8 cellular contexts compared by ENCODE assay signal in the genomic region with DNA sequence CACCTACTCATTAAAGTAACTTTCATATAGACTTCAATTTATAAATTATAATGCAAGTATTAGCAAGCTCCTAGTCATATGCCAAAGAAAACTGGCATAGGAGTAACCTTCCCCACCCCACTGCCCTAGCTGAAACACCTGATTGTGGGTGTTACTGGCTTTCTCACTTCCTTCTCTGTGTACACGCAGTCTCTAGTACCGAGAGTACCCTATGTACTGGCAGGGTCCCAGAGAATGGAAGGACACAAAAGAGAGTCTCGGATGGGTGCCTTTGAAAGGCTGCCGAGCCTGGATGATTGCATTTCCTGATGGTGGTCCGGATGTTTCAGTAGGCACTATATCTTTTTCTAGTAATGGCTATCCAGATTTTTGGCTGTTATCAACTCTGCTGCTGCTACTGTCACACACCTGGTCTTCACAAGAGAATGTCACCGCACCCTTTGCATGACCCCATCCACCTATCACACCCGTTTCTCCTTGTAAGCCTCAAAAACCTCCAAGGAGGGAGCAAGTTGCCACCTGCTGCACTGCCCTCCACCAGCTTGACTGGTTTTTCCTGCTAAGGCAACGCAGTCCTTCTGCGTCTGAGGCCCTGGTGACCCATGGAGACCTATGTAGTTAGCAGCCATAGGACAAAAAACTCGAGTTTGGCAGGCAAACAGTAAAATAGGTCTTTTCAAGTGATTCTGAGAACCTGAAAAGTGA. TPM values are rescaled to one million over a fixed set of nuclear protein-coding genes. Genes with fewer than 3 reads are reported as not detected.
DNase-seq lines count a peak whose midpoint lies in the region; ATAC-seq and TF ChIP-seq lines count a peak whose summit lies in the region.

No MANE protein-coding gene starts in this region.

- ATAC-seq in GM18868 (IDR thresholded peaks at IDR 0.05; ENCODE audit: unreplicated experiment) (peak; percentile 94), HG02970 (IDR thresholded peaks at IDR 0.05; ENCODE audit: low FRiP score, unreplicated experiment) (peak; percentile 76)

- TF ChIP-seq CTCF in neural crest cell (conservative IDR thresholded peaks at IDR 0.05): no peak
- no peak for TF ChIP-seq CTCF in glutamatergic neuron (IDR thresholded peaks at IDR 0.05; ENCODE audit: partially characterized antibody, unreplicated experiment)

- H3K27me3 ChIP-seq in H7 (ENCODE audit: control insufficient read depth, insufficient read depth, low read length) (no peaks in the 10 kb centered on the region), HAP-1 (ENCODE audit: low read depth) (no peaks in the 10 kb centered on the region; the same call in 1 of the 2 replicates)

- no peaks in the 10 kb centered on the region for H3K36me3 ChIP-seq in H7 (replicated peaks; ENCODE audit: control insufficient read depth, insufficient read depth, low read length)
- H3K36me3 ChIP-seq in HAP-1 (replicated peaks): no peaks in the 10 kb centered on the region

- H3K4me1 Mint-ChIP-seq in neural crest cell (peaks cover 15% of the 10 kb centered on the region), glutamatergic neuron (ENCODE audit: low read depth, unreplicated experiment) (no peaks in the 10 kb centered on the region)

- H3K27ac Mint-ChIP-seq in neural crest cell (ENCODE audit: unreplicated experiment) (peak overlapping the region; percentile 50), glutamatergic neuron (ENCODE audit: unreplicated experiment) (no peak overlapping the region)

- DNase-seq in NCI-H345 treated with DMSO at 0.1 percent for 48 hours (lab: John Stamatoyannopoulos, UW; ENCODE audit: unreplicated experiment): peak; percentile 99
- no peak for DNase-seq in neural crest cell (ENCODE audit: low read depth, low spot score)
- DNase-seq in glutamatergic neuron: no peak
- no peak for DNase-seq in H7
- no peak for DNase-seq in Ammon's horn (ENCODE audit: low spot score)
- no peak for DNase-seq in HAP-1 (ENCODE audit: low spot score in 2 of 2)

- H3K4me3 ChIP-seq in H7 (ENCODE audit: insufficient read depth, low read depth, low read length): no peak overlapping the region
- no peak overlapping the region for H3K4me3 ChIP-seq in HAP-1

- H3K4me3 Mint-ChIP-seq in neural crest cell: no peak overlapping the region
- no peak overlapping the region for H3K4me3 Mint-ChIP-seq in glutamatergic neuron (ENCODE audit: unreplicated experiment)

- H3K36me3 Mint-ChIP-seq in neural crest cell (ENCODE audit: low read depth): no peaks in the 10 kb centered on the region
- no peaks in the 10 kb centered on the region for H3K36me3 Mint-ChIP-seq in glutamatergic neuron (ENCODE audit: unreplicated experiment)

- no peaks in the 10 kb centered on the region for H3K9me3 ChIP-seq in HAP-1

- no peaks in the 10 kb centered on the region for H3K9me3 Mint-ChIP-seq in neural crest cell
- no peaks in the 10 kb centered on the region for H3K9me3 Mint-ChIP-seq in glutamatergic neuron (ENCODE audit: unreplicated experiment)

- in situ Hi-C loops in HAP-1 (cut with MboI; ENCODE audit: low sequenced_read_pairs): no loop called here

- H3K27me3 Mint-ChIP-seq in neural crest cell (ENCODE audit: low read depth): peaks cover 2% of the 10 kb centered on the region
- H3K27me3 Mint-ChIP-seq in glutamatergic neuron (ENCODE audit: unreplicated experiment): no peaks in the 10 kb centered on the region

- peaks cover 8% of the 10 kb centered on the region for H3K4me1 ChIP-seq in HAP-1

RNA-seq across cellular contexts. Expression of gene CLINT1, which starts 53.8 kb away (rescaled TPM):
- total RNA-seq in neural crest cell (53.8 TPM in 2 replicates), glutamatergic neuron (ENCODE audit: unreplicated experiment) (38.0 TPM)
- 74.9 and 78.4 TPM in 2 replicates for total RNA-seq in H7 (2014; rRNA removed; shearing (Covaris generic))
